ENCODE assay signal across 31 cellular contexts in genomic region chr2:38586926-38587325, GRCh38. TPM values are rescaled to one million over a fixed set of nuclear protein-coding genes. Genes with fewer than 3 reads are reported as not detected.
A peak's percentile ranks its signal among the peaks of the same experiment; 100 is the strongest.
DNase-seq lines count a peak whose midpoint lies in the region; ATAC-seq, FAIRE-seq and TF ChIP-seq lines count a peak whose summit lies in the region.
"Had no signal": no experiment of that assay in that cellular context is flagged by ENCODE, and none has a peak within 500 bp of the region (broad histone marks: within the 10 kb centered on the region; RNA-seq: fewer than 3 reads in every experiment).

No MANE protein-coding gene starts in this region.

- no peaks in the 10 kb centered on the region for H3K27me3 ChIP-seq in HepG2 (ENCODE audit: control insufficient read depth in 1 of 2, insufficient read depth in 2 of 2, low read length in 2 of 2)
- no peaks in the 10 kb centered on the region for H3K27me3 ChIP-seq in right lobe of liver
- H3K27me3 ChIP-seq: body of pancreas, SJSA1, thyroid gland had no signal

- no peak overlapping the region for H2AFZ ChIP-seq in HepG2 (ENCODE audit: low read length)

- intact Hi-C loops in HepG2 (cut with micrococcal nuclease; ENCODE audit: unreplicated experiment) (no loop called here), right lobe of liver (cut with DNase I) (loop anchor here in 1 of 2 donors (10.0 kb wide), 1 partner anchor 148 kb away; no protein-coding TSS in a partner anchor)

- WGBS in HepG2 (ENCODE audit: low lambda C conversion rate), result 90% methylated on average over 3 of the region's 3 CpGs
- WGBS in right lobe of liver (ENCODE audit: insufficient coverage, low coverage, low lambda C conversion rate, missing lambda C conversion rate), result 64% methylated on average over 3 of the region's 3 CpGs

- TF ChIP-seq EP300 in HepG2 (IDR thresholded peaks at IDR 0.05; ENCODE audit: low read depth in 2 of 2, low read length in 2 of 2) (no peak), HepG2 (CRISPR knock-in tag; IDR thresholded peaks at IDR 0.05; ENCODE audit: borderline replicate concordance) (no peak)

- H3K9me3 ChIP-seq in HepG2 (ENCODE audit: low read length), result no peaks in the 10 kb centered on the region
- no peaks in the 10 kb centered on the region for H3K9me3 ChIP-seq in right lobe of liver
- no peaks in the 10 kb centered on the region for H3K9me3 ChIP-seq in T-helper 17 cell (ENCODE audit: control insufficient read depth, low read length, poor library complexity, severe bottlenecking)
- H3K9me3 ChIP-seq: body of pancreas, SJSA1, thyroid gland had no signal

- FAIRE-seq in HepG2 (lab: Jason Lieb, UNC), result no peak
- FAIRE-seq: GM18507 had no signal

- H3K36me3 ChIP-seq in HepG2 (replicated peaks in 1 of 2; ENCODE audit: control insufficient read depth in 1 of 2, insufficient read depth in 2 of 2, low read length in 2 of 2) (peaks cover 4 to 69% of the 10 kb centered on the region in 2 experiments), right lobe of liver (peaks cover 0 to 6% (median 0%) of the 10 kb centered on the region in 4 donors)
- H3K36me3 ChIP-seq: thyroid gland had no signal

- no peak overlapping the region for H3K4me3 ChIP-seq in HepG2 (replicated peaks in 1 of 3; ENCODE audit: insufficient read depth in 1 of 3, low read depth in 2 of 3, low read length in 3 of 3)
- H3K4me3 ChIP-seq in right lobe of liver, result no peak overlapping the region
- H3K4me3 ChIP-seq in foreskin fibroblast (ENCODE audit: low read depth in 1 of 2, low read length in 2 of 2), result no peak overlapping the region
- H3K4me3 ChIP-seq: body of pancreas, SJSA1, skin epidermis, thyroid gland had no signal

- CTCF ChIA-PET in HepG2 (lab: Yijun Ruan, JAX; ENCODE audit: low intra/inter-chr PET ratio, low total read pairs), result no interaction called here
- CTCF ChIA-PET in T-cell (lab: Charles Lee), result no interaction called here

- POLR2A ChIA-PET in HepG2 (lab: Yijun Ruan, JAX), result no interaction called here
- POLR2A ChIA-PET in T-cell (lab: Charles Lee), result interaction anchor here in 1 of 2 donors (0.7 to 1.2 kb wide), 2 partner anchors 110 to 157 kb away, joined by 3 to 4 read pairs; no protein-coding TSS in a partner anchor

- H3K27me3 Mint-ChIP-seq in T-helper 17 cell (no peaks in the 10 kb centered on the region), T-cell (no peaks in the 10 kb centered on the region)
- H3K27me3 Mint-ChIP-seq: naive thymus-derived CD4-positive, alpha-beta T cell; stimulated activated naive CD8-positive, alpha-beta T cell treated with anti-CD3 and anti-CD28 coated beads, Interleukin-15, amount 100 ng/mL, for 72 hours had no signal

- H3K9ac ChIP-seq in HepG2 (ENCODE audit: insufficient read depth, low read depth, low read length), result no peak overlapping the region

- H3K36me3 Mint-ChIP-seq in T-helper 17 cell (ENCODE audit: low read depth) (no peaks in the 10 kb centered on the region), T-cell (peaks cover 29% of the 10 kb centered on the region)

- no peak overlapping the region for H3K4me2 ChIP-seq in HepG2 (ENCODE audit: low read depth, low read length)

- H4K20me1 ChIP-seq in HepG2 (ENCODE audit: insufficient read depth, low read length), result peaks cover 40% of the 10 kb centered on the region

- H3K27ac Mint-ChIP-seq in T-helper 17 cell (peak overlapping the region; percentile 98), T-cell (peak overlapping the region in 1 of 2 donors; percentile 20)
- H3K27ac Mint-ChIP-seq: activated CD8-positive, alpha-beta T cell treated with anti-CD3 and anti-CD28 coated beads, Interleukin-2, amount 10 ng/mL, durations not matched to agents 7 days and 5 days; immature natural killer cell; stimulated activated naive CD8-positive, alpha-beta T cell treated with anti-CD3 and anti-CD28 coated beads, Interleukin-15, amount 100 ng/mL, for 72 hours had no signal

- TF ChIP-seq RAD21 in HepG2 (CRISPR knock-in tag; IDR thresholded peaks at IDR 0.05), result no peak

- peaks cover 85% of the 10 kb centered on the region for H3K79me2 ChIP-seq in HepG2 (ENCODE audit: insufficient read depth, low read length)

- in situ Hi-C loops in HepG2 (cut with HindIII; ENCODE audit: extremely low pct_ligation_motif_present, low pct_unique_long_range_greater_than_20kb), result no loop called here

- TF ChIP-seq CTCF in HepG2 (CRISPR knock-in tag; IDR thresholded peaks at IDR 0.05) (no peak), right lobe of liver (IDR thresholded peaks at IDR 0.05) (no peak), foreskin fibroblast (IDR thresholded peaks at IDR 0.05; ENCODE audit: low read depth, low read length) (no peak)

- H3K4me3 Mint-ChIP-seq in T-helper 17 cell (no peak overlapping the region), T-cell (no peak overlapping the region)
- H3K4me3 Mint-ChIP-seq: activated CD8-positive, alpha-beta T cell treated with anti-CD3 and anti-CD28 coated beads, Interleukin-2, amount 10 ng/mL, durations not matched to agents 7 days and 5 days; immature natural killer cell; naive thymus-derived CD4-positive, alpha-beta T cell; stimulated activated naive CD8-positive, alpha-beta T cell treated with anti-CD3 and anti-CD28 coated beads, Interleukin-15, amount 100 ng/mL, for 72 hours had no signal

- H3K4me1 Mint-ChIP-seq in T-helper 17 cell, result peaks cover 41% of the 10 kb centered on the region
- H3K4me1 Mint-ChIP-seq in T-cell, result peaks cover 13 to 54% (median 40%) of the 10 kb centered on the region in 3 donors
- H3K4me1 Mint-ChIP-seq: immature natural killer cell had no signal

- H3K4me1 ChIP-seq in HepG2 (ENCODE audit: insufficient read depth, low read length) (peaks cover 59% of the 10 kb centered on the region), right lobe of liver (no peaks in the 10 kb centered on the region)

- no peak for TF ChIP-seq POLR2A in HepG2 (IDR thresholded peaks at IDR 0.05; ENCODE audit: insufficient read depth in 1 of 2, low read depth in 2 of 2, low read length in 2 of 2)
- TF ChIP-seq POLR2A in right lobe of liver (IDR thresholded peaks at IDR 0.05), result no peak

- H3K27ac ChIP-seq in HepG2 (ENCODE audit: extremely low read length, insufficient read depth, low read length), result no peak overlapping the region
- H3K27ac ChIP-seq in right lobe of liver, result no peak overlapping the region
- H3K27ac ChIP-seq: body of pancreas, SJSA1, skin epidermis had no signal

- DNase-seq in HepG2 (ENCODE audit: low spot score) (no peak), right lobe of liver (no peak), T-helper 17 cell (no peak), foreskin fibroblast (peak; percentile 20 to 44), T-helper 1 cell (no peak), T-cell (no peak), NCI-H524 (lab: John Stamatoyannopoulos, UW) (no peak), hepatic stellate cell (ENCODE audit: low spot score) (no peak)
- DNase-seq: ACHN; activated CD4-positive, alpha-beta T cell treated with anti-CD3 and anti-CD28 coated beads for 1 hour; activated CD8-positive, alpha-beta T cell treated with anti-CD3 and anti-CD28 coated beads, Interleukin-2, amount 10 ng/mL, durations not matched to agents 7 days and 5 days; activated naive CD4-positive, alpha-beta T cell; body of pancreas; Calu3; DND-41; HCEC 1CT; hypothalamus; immature natural killer cell; left ventricle myocardium superior; midbrain; naive thymus-derived CD4-positive, alpha-beta T cell; NCI-H1417 treated with DMSO at 0.1 percent for 48 hours; NCI-H2081; NCI-H226; NCI-H748 treated with DMSO at 0.1 percent for 48 hours; occipital lobe; stimulated activated naive CD8-positive, alpha-beta T cell treated with anti-CD3 and anti-CD28 coated beads, Interleukin-15, amount 100 ng/mL, for 72 hours; thyroid gland had no signal

- H3K9me3 Mint-ChIP-seq in T-cell, result no peaks in the 10 kb centered on the region
- H3K9me3 Mint-ChIP-seq: immature natural killer cell; naive thymus-derived CD4-positive, alpha-beta T cell had no signal

- no TSS peak for BruUV-seq in HepG2 (replicated peaks; lab: Mats Ljungman, UMichigan)

- ATAC-seq in HepG2, result no peak
- ATAC-seq in right lobe of liver, result no peak
- ATAC-seq in T-helper 17 cell, result no peak
- no peak for ATAC-seq in T-cell (replicated peaks in 1 of 4)
- ATAC-seq: activated CD8-positive, alpha-beta T cell treated with anti-CD3 and anti-CD28 coated beads, Interleukin-2, amount 10 ng/mL, durations not matched to agents 7 days and 5 days; body of pancreas; left ventricle myocardium superior; stimulated activated naive CD8-positive, alpha-beta T cell treated with anti-CD3 and anti-CD28 coated beads, Interleukin-15, amount 100 ng/mL, for 72 hours had no signal

TF ChIP-seq in HepG2, 621 proteins besides CTCF, POLR2A, EP300 and RAD21 (continues in another document):
- no peak for TF ChIP-seq PHF5A (CRISPR knock-in tag; IDR thresholded peaks at IDR 0.05; ENCODE audit: low read depth, unreplicated experiment)
- TF ChIP-seq ZNF879 (CRISPR knock-in tag; IDR thresholded peaks at IDR 0.05), result no peak
- TF ChIP-seq KLF13 (CRISPR knock-in tag; IDR thresholded peaks at IDR 0.05), result no peak

RNA-seq across cellular contexts. Expression of gene HNRNPLL, which starts 15.8 kb away (rescaled TPM):
- total RNA-seq in HepG2 (2016; rRNA removed; fragmentation: Illumina TruSeq; extraction: Trizol) (91.9 and 103 TPM in 2 replicates), right lobe of liver (10 to 100 TPM in 5 of 6 experiments, 1 to 10 TPM in 1; 9.2 to 15.9 (median 13.9) TPM), T-helper 17 cell (10 to 100 TPM; 81.5 to 91.5 TPM), T-cell (10 to 100 TPM; 28.1 to 69.0 (median 35.2) TPM)
- 52.7 and 54.6 TPM in 2 replicates for total RNA-seq in HepG2 (2016; cell fraction: cytosol; rRNA removed; fragmentation: Illumina TruSeq; extraction: Trizol; ENCODE audit: low read depth)
- total RNA-seq in HepG2 (2016; cell fraction: insoluble cytoplasmic fraction; rRNA removed; fragmentation: Illumina TruSeq; extraction: Trizol), result 92.9 and 108 TPM in 2 replicates
- total RNA-seq in HepG2 (2016; cell fraction: membrane; rRNA removed; fragmentation: Illumina TruSeq; extraction: Trizol), result 54.8 and 56.7 TPM in 2 replicates
- 147 and 151 TPM in 2 replicates for total RNA-seq in HepG2 (2016; cell fraction: nucleus; rRNA removed; fragmentation: Illumina TruSeq; extraction: Trizol)
- polyA plus RNA-seq in HepG2 (2011; rRNA removed), result 34.3 and 49.4 TPM in 2 replicates
- 17.6 and 20.9 TPM in 2 replicates for polyA plus RNA-seq in HepG2 (2011; cell fraction: cytosol; rRNA removed)
- 29.2 and 34.2 TPM in 2 replicates for polyA plus RNA-seq in HepG2 (2011; cell fraction: nucleus; rRNA removed)
- polyA plus RNA-seq in HepG2 (2012), result 32.8 and 45.3 TPM in 2 replicates
- 13.0 and 17.4 TPM in 2 replicates for polyA plus RNA-seq in HepG2 (2016; cell fraction: cytosol; fragmentation: Illumina TruSeq; extraction: Trizol; ENCODE audit: low read depth)
- 75.8 and 78.0 TPM in 2 replicates for polyA plus RNA-seq in HepG2 (2016; cell fraction: insoluble cytoplasmic fraction; fragmentation: Illumina TruSeq; extraction: Trizol; ENCODE audit: low read depth)
- polyA plus RNA-seq in HepG2 (2016; cell fraction: membrane; fragmentation: Illumina TruSeq; extraction: Trizol; ENCODE audit: low read depth), result 27.6 and 27.9 TPM in 2 replicates
- polyA plus RNA-seq in HepG2 (2016; cell fraction: nucleus; fragmentation: Illumina TruSeq; extraction: Trizol; ENCODE audit: insufficient read depth, low read depth), result 66.8 and 68.2 TPM in 2 replicates
- polyA minus RNA-seq in HepG2 (2011; rRNA and poly(A)+ RNA removed; ENCODE audit: low replicate concordance), result 14.7 and 21.6 TPM in 2 replicates
- 25.8 and 30.8 TPM in 2 replicates for polyA minus RNA-seq in HepG2 (2011; cell fraction: cytosol; rRNA and poly(A)+ RNA removed)
- polyA minus RNA-seq in HepG2 (2011; cell fraction: nucleus; rRNA and poly(A)+ RNA removed), result 227 and 258 TPM in 2 replicates

Comparison
In these comparisons a context has a peak if more than half of its experiments do, and no peak if none do; other contexts are left out.
1. DNase-seq: peak in foreskin fibroblast (2 of 2); none in HepG2 (single experiment), right lobe of liver (0 of 3), T-helper 17 cell (0 of 3), T-helper 1 cell (0 of 5), T-cell (0 of 34), NCI-H524 (0 of 2) and hepatic stellate cell (single experiment).